ENCODE assay signal across 24 cellular contexts in the genomic region with DNA sequence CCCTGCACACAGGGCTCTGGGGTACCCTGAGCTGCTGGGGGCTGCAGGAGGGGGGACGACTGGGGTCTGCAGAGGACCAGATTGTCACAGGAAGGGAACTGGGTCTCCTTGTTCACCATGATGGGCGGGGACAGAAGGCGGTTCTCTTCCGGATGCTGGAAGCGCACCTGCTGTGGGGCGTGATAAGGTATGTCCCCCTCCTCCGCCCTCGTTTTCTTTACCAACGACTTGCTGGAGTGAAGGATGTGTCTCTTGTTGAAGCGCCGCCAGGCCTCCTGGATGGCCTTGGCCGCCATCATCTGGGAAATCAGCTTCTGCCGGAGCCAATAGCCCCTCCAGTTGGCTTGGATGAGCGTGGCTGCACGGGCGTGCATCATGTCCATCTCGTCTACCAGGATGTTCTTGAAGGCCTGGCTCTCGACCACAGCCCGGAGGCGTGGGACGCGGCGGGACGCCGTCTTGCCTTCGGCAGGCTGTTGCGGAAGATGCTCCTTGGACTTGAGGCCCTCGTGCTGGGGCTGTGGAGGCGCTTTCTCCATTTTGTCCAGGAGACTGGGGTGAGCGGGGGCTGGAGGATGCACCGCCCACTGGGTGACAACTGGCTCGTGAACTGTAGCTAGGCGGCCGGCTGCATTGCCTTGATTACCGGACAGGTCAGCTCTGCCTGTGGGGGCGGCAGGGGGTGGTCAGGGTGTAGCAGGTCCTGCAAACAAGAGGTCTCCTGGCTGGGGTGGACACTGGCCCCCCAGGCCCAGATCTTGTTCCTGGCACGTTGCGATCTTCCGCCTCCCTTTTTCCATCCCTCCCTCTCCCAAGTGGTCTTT. TPM values are rescaled to one million over a fixed set of nuclear protein-coding genes. Genes with fewer than 3 reads are reported as not detected.
"Had no signal": no experiment of that assay in that cellular context is flagged by ENCODE, and none has a peak within 500 bp of the region (broad histone marks: within the 10 kb centered on the region; RNA-seq: fewer than 3 reads in every experiment).

No MANE protein-coding gene starts in this region.

- H3K27ac Mint-ChIP-seq: activated CD4-positive, alpha-beta memory T cell treated with anti-CD3 and anti-CD28 coated beads for 36 hours; activated naive CD8-positive, alpha-beta T cell treated with anti-CD3 and anti-CD28 coated beads for 36 hours; T-helper 1 cell treated with Interleukin-12 subunit alpha and Interleukin-12 subunit beta and Interleukin-4 antibody, amounts not matched to agents 30 μg/mL and 1 μg/mL, for 36 hours; WTC11 had no signal

- H3K9me3 ChIP-seq: Peyer's patch had no signal

- H3K4me3 ChIP-seq: Peyer's patch had no signal

- H3K4me1 ChIP-seq: Peyer's patch had no signal

- H3K4me3 Mint-ChIP-seq: activated CD4-positive, alpha-beta memory T cell treated with anti-CD3 and anti-CD28 coated beads for 36 hours; activated naive CD8-positive, alpha-beta T cell treated with anti-CD3 and anti-CD28 coated beads for 36 hours; activated T-cell treated with anti-CD3 and anti-CD28 coated beads, Interleukin-2, amount 50 U/mL, for 4 hours; T-helper 1 cell treated with Interleukin-12 subunit alpha and Interleukin-12 subunit beta and Interleukin-4 antibody, amounts not matched to agents 30 μg/mL and 1 μg/mL, for 36 hours; WTC11 had no signal

- H3K27me3 ChIP-seq: brain microvascular endothelial cell, Peyer's patch had no signal

- DNase-seq: activated CD4-positive, alpha-beta memory T cell treated with anti-CD3 and anti-CD28 coated beads for 36 hours; activated CD4-positive, alpha-beta T cell treated with anti-CD3 and anti-CD28 coated beads for 48 hours; activated CD4-positive, CD25-positive, alpha-beta regulatory T cell treated with anti-CD3 and anti-CD28 coated beads, Interleukin-2, amount 50 U/mL, for 72 hours; activated CD8-positive, alpha-beta memory T cell treated with anti-CD3 and anti-CD28 coated beads for 24 hours; activated effector memory CD4-positive, alpha-beta T cell treated with anti-CD3 and anti-CD28 coated beads, Interleukin-2, amount 50 U/mL, for 16 hours; activated naive CD4-positive, alpha-beta T cell treated with Interleukin-2 at 50 U/mL for 16 hours; activated naive CD8-positive, alpha-beta T cell treated with anti-CD3 and anti-CD28 coated beads for 36 hours; activated T-cell treated with anti-CD3 and anti-CD28 coated beads, Interleukin-2, amount 50 U/mL, for 4 hours; brain microvascular endothelial cell; Karpas-422; MM.1S; NCI-H1105; NCI-H1436; NCI-H1694 treated with DMSO at 0.1 percent for 48 hours; NCI-H2029 treated with DMSO at 0.1 percent for 48 hours; NCI-H510A treated with DMSO at 0.1 percent for 48 hours; NCI-H69; NK-92 treated with Interleukin-12 subunit alpha and Interleukin-12 subunit beta, amount 100 ng/mL, for 24 hours; OCI-M1; Peyer's patch; SHP77 treated with DMSO at 0.1 percent for 48 hours; T-helper 9 cell had no signal

- H3K27ac ChIP-seq: brain microvascular endothelial cell, Peyer's patch had no signal

- H3K27me3 Mint-ChIP-seq: activated CD4-positive, alpha-beta memory T cell treated with anti-CD3 and anti-CD28 coated beads for 36 hours; activated naive CD8-positive, alpha-beta T cell treated with anti-CD3 and anti-CD28 coated beads for 36 hours had no signal

- H3K36me3 Mint-ChIP-seq: activated CD4-positive, alpha-beta memory T cell treated with anti-CD3 and anti-CD28 coated beads for 36 hours; activated naive CD8-positive, alpha-beta T cell treated with anti-CD3 and anti-CD28 coated beads for 36 hours; WTC11 had no signal

- H3K9me3 Mint-ChIP-seq: activated CD4-positive, alpha-beta memory T cell treated with anti-CD3 and anti-CD28 coated beads for 36 hours; activated naive CD8-positive, alpha-beta T cell treated with anti-CD3 and anti-CD28 coated beads for 36 hours; activated T-cell treated with anti-CD3 and anti-CD28 coated beads, Interleukin-2, amount 50 U/mL, for 4 hours; T-helper 1 cell treated with Interleukin-12 subunit alpha and Interleukin-12 subunit beta and Interleukin-4 antibody, amounts not matched to agents 30 μg/mL and 1 μg/mL, for 36 hours; WTC11 had no signal

- ATAC-seq: activated T-cell treated with anti-CD3 and anti-CD28 coated beads, Interleukin-2, amount 50 U/mL, for 4 hours; WTC11 had no signal

- H3K4me1 Mint-ChIP-seq: WTC11 had no signal

RNA-seq across cellular contexts. Expression of a gene that starts 40.8 kb away (rescaled TPM):
- total RNA-seq: activated CD4-positive, alpha-beta memory T cell treated with anti-CD3 and anti-CD28 coated beads for 36 hours; activated naive CD8-positive, alpha-beta T cell treated with anti-CD3 and anti-CD28 coated beads for 36 hours; activated T-cell treated with anti-CD3 and anti-CD28 coated beads, Interleukin-2, amount 50 U/mL, for 4 hours had no signal
